In the genomic region with DNA sequence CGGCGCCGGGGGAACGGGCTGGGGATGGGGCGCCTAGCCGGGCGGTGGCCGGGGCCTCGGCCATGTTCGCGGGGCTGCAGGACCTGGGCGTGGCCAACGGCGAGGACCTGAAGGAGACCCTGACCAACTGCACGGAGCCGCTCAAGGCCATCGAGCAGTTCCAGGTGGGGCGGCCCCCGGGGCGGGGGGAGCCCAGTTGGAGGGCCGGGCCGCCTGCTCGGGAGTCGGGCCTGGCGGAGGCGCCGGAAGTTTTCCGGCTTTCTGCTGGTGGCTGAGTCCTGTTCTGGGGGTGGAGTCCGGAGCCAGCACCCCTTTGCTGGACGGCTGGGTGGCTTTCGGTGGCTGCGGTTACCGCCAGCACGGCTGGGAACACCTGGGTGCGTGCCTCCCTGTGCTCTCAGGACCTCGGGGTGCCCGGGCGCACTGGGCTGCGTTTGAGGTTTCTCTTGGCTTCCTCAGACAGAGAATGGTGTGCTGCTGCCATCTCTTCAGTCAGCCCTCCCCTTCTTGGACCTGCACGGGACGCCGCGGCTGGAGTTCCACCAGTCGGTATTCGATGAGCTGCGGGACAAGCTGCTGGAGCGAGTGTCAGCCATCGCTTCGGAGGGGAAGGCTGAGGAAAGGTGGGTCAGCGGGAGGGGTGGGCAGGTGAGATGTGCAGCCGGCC, we compare ENCODE assay signal across 8 cellular contexts. TPM values are rescaled to one million over a fixed set of nuclear protein-coding genes. Genes with fewer than 3 reads are reported as not detected.
DNase-seq lines count a peak whose midpoint lies in the region; ATAC-seq and TF ChIP-seq lines count a peak whose summit lies in the region.

No MANE protein-coding gene starts in this region.

- H3K36me3 Mint-ChIP-seq in T-helper 1 cell treated with Interleukin-12 subunit alpha and Interleukin-12 subunit beta and Interleukin-4 antibody, amounts not matched to agents 30 μg/mL and 1 μg/mL, for 36 hours (ENCODE audit: low read depth), result no peaks in the 10 kb centered on the region

- H3K4me3 Mint-ChIP-seq in T-helper 1 cell treated with Interleukin-12 subunit alpha and Interleukin-12 subunit beta and Interleukin-4 antibody, amounts not matched to agents 30 μg/mL and 1 μg/mL, for 36 hours, result peak overlapping the region; percentile 87

- H3K27ac Mint-ChIP-seq in T-helper 1 cell treated with Interleukin-12 subunit alpha and Interleukin-12 subunit beta and Interleukin-4 antibody, amounts not matched to agents 30 μg/mL and 1 μg/mL, for 36 hours, result peak overlapping the region; percentile 83

- DNase-seq in NOMO-1 treated with DMSO at 0.1 percent for 48 hours (lab: John Stamatoyannopoulos, UW; ENCODE audit: unreplicated experiment) (peak; percentile 46), NOMO-1 (lab: John Stamatoyannopoulos, UW; ENCODE audit: unreplicated experiment in 2 of 2) (no peak), fibroblast of the aortic adventitia (ENCODE audit: low read depth) (peak; percentile 22), omental fat pad (ENCODE audit: low spot score) (no peak), NCI-H1092 treated with DMSO at 0.1 percent for 48 hours (lab: John Stamatoyannopoulos, UW) (no peak), pons (ENCODE audit: low spot score) (no peak)

- no peaks in the 10 kb centered on the region for H3K9me3 Mint-ChIP-seq in T-helper 1 cell treated with Interleukin-12 subunit alpha and Interleukin-12 subunit beta and Interleukin-4 antibody, amounts not matched to agents 30 μg/mL and 1 μg/mL, for 36 hours

- peak overlapping the region; percentile 93 for H3K4me3 ChIP-seq in fibroblast of the aortic adventitia (ENCODE audit: low read depth, low read length)

- ATAC-seq in HG03097 (IDR thresholded peaks at IDR 0.05; ENCODE audit: low FRiP score, unreplicated experiment) (peak; percentile 33), omental fat pad (ENCODE audit: low FRiP score) (peak; percentile 49)

- peaks cover 10% of the 10 kb centered on the region for H3K4me1 Mint-ChIP-seq in T-helper 1 cell treated with Interleukin-12 subunit alpha and Interleukin-12 subunit beta and Interleukin-4 antibody, amounts not matched to agents 30 μg/mL and 1 μg/mL, for 36 hours (ENCODE audit: low read depth)

- TF ChIP-seq CTCF in fibroblast of the aortic adventitia (IDR thresholded peaks at IDR 0.05; ENCODE audit: insufficient read depth, low read length) (no peak), omental fat pad (IDR thresholded peaks at IDR 0.05) (no peak)

- no peaks in the 10 kb centered on the region for H3K27me3 Mint-ChIP-seq in T-helper 1 cell treated with Interleukin-12 subunit alpha and Interleukin-12 subunit beta and Interleukin-4 antibody, amounts not matched to agents 30 μg/mL and 1 μg/mL, for 36 hours (ENCODE audit: low read depth)

RNA-seq across cellular contexts. Expression of a gene that starts 0.5 kb away (rescaled TPM):
- 27.1 and 43.7 TPM in 2 replicates for total RNA-seq in fibroblast of the aortic adventitia (ENCODE audit: low replicate concordance)
- 10 to 100 TPM; 22.2 to 42.8 (median 34.2) TPM for total RNA-seq in omental fat pad

RNA-seq across cellular contexts. Expression of a gene that starts 4.5 kb away (rescaled TPM):
- not detected in 2 replicates for total RNA-seq in fibroblast of the aortic adventitia (ENCODE audit: low replicate concordance)
- under 1 TPM in 1 of 4 donors, not detected in 3; 0.56 TPM for total RNA-seq in omental fat pad

RNA-seq across cellular contexts. Expression of a gene that starts 14.5 kb away (rescaled TPM):
- 21.8 and 195 TPM in 2 replicates for total RNA-seq in fibroblast of the aortic adventitia (ENCODE audit: low replicate concordance)
- total RNA-seq in omental fat pad, result 100 to 1,000 TPM; 197 to 452 (median 288) TPM

RNA-seq across cellular contexts. Expression of a gene that starts 21.9 kb away (rescaled TPM):
- total RNA-seq in fibroblast of the aortic adventitia (ENCODE audit: low replicate concordance) (12.6 and 31.3 TPM in 2 replicates), omental fat pad (10 to 100 TPM in 3 of 4 donors, 1 to 10 TPM in 1; 9.8 to 17.7 (median 11.6) TPM)

RNA-seq across cellular contexts. Expression of a gene that starts 24.9 kb away (rescaled TPM):
- total RNA-seq in fibroblast of the aortic adventitia (ENCODE audit: low replicate concordance), result not detected in 2 replicates
- total RNA-seq in omental fat pad, result not detected

Comparison
In these comparisons a context has a peak if more than half of its experiments do, and no peak if none do; other contexts are left out.
1. DNase-seq: peak in NOMO-1 treated with DMSO at 0.1 percent for 48 hours (single experiment) and fibroblast of the aortic adventitia (single experiment); none in NOMO-1 (0 of 2), omental fat pad (single experiment), NCI-H1092 treated with DMSO at 0.1 percent for 48 hours (single experiment) and pons (single experiment).